Comparison of ENCODE assay signal across 2 cellular contexts in the genomic region with DNA sequence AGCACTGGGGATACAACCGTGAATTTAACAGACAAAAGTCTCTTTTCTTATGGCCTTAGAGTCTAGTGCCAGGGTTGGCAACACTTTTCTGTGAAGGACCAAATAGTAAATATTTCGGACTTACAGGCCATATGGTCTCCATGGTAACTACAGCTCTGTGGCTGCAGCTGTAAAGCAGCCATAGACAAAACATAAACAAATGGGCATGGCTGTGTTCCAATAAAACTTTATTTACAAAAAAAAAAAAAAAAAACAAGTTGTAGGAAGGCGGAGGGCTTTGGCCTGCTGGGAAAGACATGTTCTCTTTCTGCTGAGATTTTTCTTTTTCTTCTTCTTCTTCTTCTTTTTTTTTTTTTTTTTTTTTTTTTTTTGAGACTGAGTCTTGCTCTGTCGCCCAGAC.
A peak's percentile ranks its signal among the peaks of the same experiment; 100 is the strongest.
TF ChIP-seq lines count a peak whose summit lies in the region.

No MANE protein-coding gene starts in this region.

TF ChIP-seq in HepG2, 621 proteins besides CTCF, POLR2A, EP300 and RAD21 (continued from another document):
- TF ChIP-seq, protein P1, sequence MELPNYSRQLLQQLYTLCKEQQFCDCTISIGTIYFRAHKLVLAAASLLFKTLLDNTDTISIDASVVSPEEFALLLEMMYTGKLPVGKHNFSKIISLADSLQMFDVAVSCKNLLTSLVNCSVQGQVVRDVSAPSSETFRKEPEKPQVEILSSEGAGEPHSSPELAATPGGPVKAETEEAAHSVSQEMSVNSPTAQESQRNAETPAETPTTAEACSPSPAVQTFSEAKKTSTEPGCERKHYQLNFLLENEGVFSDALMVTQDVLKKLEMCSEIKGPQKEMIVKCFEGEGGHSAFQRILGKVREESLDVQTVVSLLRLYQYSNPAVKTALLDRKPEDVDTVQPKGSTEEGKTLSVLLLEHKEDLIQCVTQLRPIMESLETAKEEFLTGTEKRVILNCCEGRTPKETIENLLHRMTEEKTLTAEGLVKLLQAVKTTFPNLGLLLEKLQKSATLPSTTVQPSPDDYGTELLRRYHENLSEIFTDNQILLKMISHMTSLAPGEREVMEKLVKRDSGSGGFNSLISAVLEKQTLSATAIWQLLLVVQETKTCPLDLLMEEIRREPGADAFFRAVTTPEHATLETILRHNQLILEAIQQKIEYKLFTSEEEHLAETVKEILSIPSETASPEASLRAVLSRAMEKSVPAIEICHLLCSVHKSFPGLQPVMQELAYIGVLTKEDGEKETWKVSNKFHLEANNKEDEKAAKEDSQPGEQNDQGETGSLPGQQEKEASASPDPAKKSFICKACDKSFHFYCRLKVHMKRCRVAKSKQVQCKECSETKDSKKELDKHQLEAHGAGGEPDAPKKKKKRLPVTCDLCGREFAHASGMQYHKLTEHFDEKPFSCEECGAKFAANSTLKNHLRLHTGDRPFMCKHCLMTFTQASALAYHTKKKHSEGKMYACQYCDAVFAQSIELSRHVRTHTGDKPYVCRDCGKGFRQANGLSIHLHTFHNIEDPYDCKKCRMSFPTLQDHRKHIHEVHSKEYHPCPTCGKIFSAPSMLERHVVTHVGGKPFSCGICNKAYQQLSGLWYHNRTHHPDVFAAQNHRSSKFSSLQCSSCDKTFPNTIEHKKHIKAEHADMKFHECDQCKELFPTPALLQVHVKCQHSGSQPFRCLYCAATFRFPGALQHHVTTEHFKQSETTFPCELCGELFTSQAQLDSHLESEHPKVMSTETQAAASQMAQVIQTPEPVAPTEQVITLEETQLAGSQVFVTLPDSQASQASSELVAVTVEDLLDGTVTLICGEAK (IDR thresholded peaks at IDR 0.05), result peak; percentile 84
- TF ChIP-seq, protein P1 (CRISPR knock-in tag; IDR thresholded peaks at IDR 0.05), result peak; percentile 91; the same call in 1 of the 2 replicates
- TF ChIP-seq NFYB (CRISPR knock-in tag; IDR thresholded peaks at IDR 0.05) (no peak), ZNF232 (CRISPR knock-in tag; IDR thresholded peaks at IDR 0.05; ENCODE audit: borderline replicate concordance) (no peak)

TF ChIP-seq in H1, 55 proteins besides CTCF, POLR2A, EP300 and RAD21 (continued from another document):
- no peak for TF ChIP-seq CBX5 (IDR thresholded peaks at IDR 0.05; ENCODE audit: low read depth, low read length)
- no peak for TF ChIP-seq CREB1 (IDR thresholded peaks at IDR 0.05)
- no peak for TF ChIP-seq SRF (IDR thresholded peaks at IDR 0.05; ENCODE audit: low read depth, low read length)
- TF ChIP-seq KDM4A (IDR thresholded peaks at IDR 0.05; ENCODE audit: low read depth, low read length, severe bottlenecking), result no peak
- no peak for TF ChIP-seq SIX5 (IDR thresholded peaks at IDR 0.05; ENCODE audit: low read depth, low read length)
- TF ChIP-seq BCL11A (IDR thresholded peaks at IDR 0.05; ENCODE audit: low read depth in 2 of 2, low read length in 2 of 2), result no peak
- TF ChIP-seq CHD1 (IDR thresholded peaks at IDR 0.05; ENCODE audit: low read depth, low read length), result no peak
- TF ChIP-seq SIRT6 (IDR thresholded peaks at IDR 0.05; ENCODE audit: low read length), result no peak
- TF ChIP-seq GTF2F1 (IDR thresholded peaks at IDR 0.05; ENCODE audit: borderline replicate concordance, low read depth, low read length), result no peak
- TF ChIP-seq HDAC6 (IDR thresholded peaks at IDR 0.05; ENCODE audit: low read depth, low read length), result no peak
- TF ChIP-seq RXRA (IDR thresholded peaks at IDR 0.05; ENCODE audit: insufficient read depth, low read depth, low read length), result no peak
- no peak for TF ChIP-seq SP1 (IDR thresholded peaks at IDR 0.05; ENCODE audit: low read depth, low read length)
- no peak for TF ChIP-seq HDAC2 (IDR thresholded peaks at IDR 0.05; ENCODE audit: borderline replicate concordance in 1 of 2, low read depth in 2 of 2, low read length in 2 of 2)
